In the genomic region with DNA sequence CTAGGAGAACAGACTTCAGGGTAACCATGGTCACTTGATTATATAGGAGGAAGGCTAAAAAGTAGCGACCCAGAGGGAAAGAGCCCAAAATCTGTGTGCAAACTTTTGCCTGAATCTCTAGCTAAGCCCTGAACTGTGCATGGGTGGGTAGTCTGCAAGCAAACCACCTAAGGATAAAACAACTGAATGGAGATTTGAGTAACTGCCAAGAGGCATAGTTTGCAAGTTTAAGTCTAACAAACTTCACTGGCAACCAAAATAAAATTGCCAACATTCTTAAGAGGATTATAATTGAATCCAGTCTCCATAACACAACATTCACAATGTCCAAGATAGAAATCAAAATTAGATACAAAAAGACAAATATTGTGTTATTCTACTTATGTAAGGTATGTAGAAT, we compare ENCODE assay signal across 19 cellular contexts.
DNase-seq lines count a peak whose midpoint lies in the region; ATAC-seq and TF ChIP-seq lines count a peak whose summit lies in the region.
"Had no signal": no experiment of that assay in that cellular context is flagged by ENCODE, and none has a peak within 500 bp of the region (broad histone marks: within the 10 kb centered on the region; RNA-seq: fewer than 3 reads in every experiment).

No MANE protein-coding gene starts in this region.

- ATAC-seq in right lobe of liver (no peak), left lung (no peak), psoas muscle (no peak), HG02798 (IDR thresholded peaks at IDR 0.05; ENCODE audit: poor library complexity, unreplicated experiment) (no peak)

- no peaks in the 10 kb centered on the region for H3F3A ChIP-seq in GM23248 (ENCODE audit: insufficient read depth)

- 29 to 55% methylated on average over 1 of the region's 1 CpG for WGBS in GM23248 (ENCODE audit: low coverage in 1 of 2, low lambda C conversion rate in 2 of 2, missing lambda C conversion rate in 2 of 2), 2 experiments
- no CpG with 5 or more reads among the region's 1 CpG for WGBS in right lobe of liver (ENCODE audit: insufficient coverage, low coverage, low lambda C conversion rate, missing lambda C conversion rate)
- 53 to 64% (median 61%) methylated on average over 1 of the region's 1 CpG for WGBS in psoas muscle, 3 donors

- no peak overlapping the region for H3K27ac ChIP-seq in AG04450 (ENCODE audit: low read depth, low read length)
- H3K27ac ChIP-seq in GM23248: no peak overlapping the region
- no peak overlapping the region for H3K27ac ChIP-seq in right lobe of liver
- no peak overlapping the region for H3K27ac ChIP-seq in left lung
- H3K27ac ChIP-seq in psoas muscle: no peak overlapping the region
- H3K27ac ChIP-seq: BLaER1 treated with 17β-estradiol and CSF1 and Interleukin-3, amounts not matched to agents 10 nM and 100 nM; RWPE1; SK-N-MC had no signal

- H3K36me3 ChIP-seq in GM23248 (ENCODE audit: low read depth) (no peaks in the 10 kb centered on the region), right lobe of liver (no peaks in the 10 kb centered on the region), left lung (no peaks in the 10 kb centered on the region), psoas muscle (ENCODE audit: insufficient read depth in 1 of 2, low read depth in 1 of 2) (no peaks in the 10 kb centered on the region)
- H3K36me3 ChIP-seq: BLaER1 treated with 17β-estradiol and CSF1 and Interleukin-3, amounts not matched to agents 10 nM and 100 nM had no signal

- in situ Hi-C loops in GM23248 (cut with MboI): no loop called here

- H3K9me2 ChIP-seq in GM23248 (ENCODE audit: insufficient read depth): no peaks in the 10 kb centered on the region

- H3K27me3 ChIP-seq in AG04450 (ENCODE audit: control insufficient read depth, insufficient read depth, low read length): no peaks in the 10 kb centered on the region
- H3K27me3 ChIP-seq in GM23248 (replicated peaks; ENCODE audit: insufficient read depth): no peaks in the 10 kb centered on the region
- H3K27me3 ChIP-seq in right lobe of liver: no peaks in the 10 kb centered on the region
- H3K27me3 ChIP-seq in left lung: no peaks in the 10 kb centered on the region
- no peaks in the 10 kb centered on the region for H3K27me3 ChIP-seq in psoas muscle (ENCODE audit: insufficient read depth in 3 of 3, low read length in 2 of 3)
- H3K27me3 ChIP-seq: BLaER1 treated with 17β-estradiol and CSF1 and Interleukin-3, amounts not matched to agents 10 nM and 100 nM had no signal

- DNase-seq in AG04450 (ENCODE audit: low read depth, low spot score) (peak; percentile 15), GM23248 (no peak), astrocyte of the hippocampus (ENCODE audit: low read depth, low spot score) (peak; percentile 73), fibroblast of the aortic adventitia (ENCODE audit: low read depth) (peak; percentile 4), right lobe of liver (no peak), left lung (no peak), psoas muscle (no peak)
- DNase-seq: 8988T; CD4-positive, alpha-beta memory T cell; GDM1; Kasumi-1; NCI-H187; NCI-H510A; NCI-H748 treated with DMSO at 0.1 percent for 48 hours; SHP77 treated with DMSO at 0.1 percent for 48 hours had no signal

- H3K4me3 ChIP-seq in AG04450 (ENCODE audit: low read depth, low read length): no peak overlapping the region
- no peak overlapping the region for H3K4me3 ChIP-seq in GM23248
- H3K4me3 ChIP-seq in fibroblast of the aortic adventitia (ENCODE audit: low read depth, low read length): no peak overlapping the region
- no peak overlapping the region for H3K4me3 ChIP-seq in right lobe of liver
- no peak overlapping the region for H3K4me3 ChIP-seq in left lung
- no peak overlapping the region for H3K4me3 ChIP-seq in psoas muscle
- H3K4me3 ChIP-seq: BLaER1 treated with 17β-estradiol and CSF1 and Interleukin-3, amounts not matched to agents 10 nM and 100 nM; SK-N-MC had no signal

- H2AFZ ChIP-seq in GM23248: 0 out of 2 replicates have a peak overlapping the region, but pooled peaks have one; percentile 24

- no peaks in the 10 kb centered on the region for H4K20me1 ChIP-seq in GM23248 (ENCODE audit: insufficient read depth)
- H4K20me1 ChIP-seq: BLaER1 treated with 17β-estradiol and CSF1 and Interleukin-3, amounts not matched to agents 10 nM and 100 nM had no signal

- no peaks in the 10 kb centered on the region for H3K79me2 ChIP-seq in GM23248 (ENCODE audit: insufficient read depth)

- H3K4me1 ChIP-seq in GM23248 (ENCODE audit: insufficient read depth) (peaks cover 6% of the 10 kb centered on the region; the same call in 1 of the 2 replicates), right lobe of liver (no peaks in the 10 kb centered on the region), left lung (no peaks in the 10 kb centered on the region), psoas muscle (peaks cover 3% of the 10 kb centered on the region)
- H3K4me1 ChIP-seq: BLaER1 treated with 17β-estradiol and CSF1 and Interleukin-3, amounts not matched to agents 10 nM and 100 nM had no signal

- no peak for TF ChIP-seq CTCF in AG04450 (IDR thresholded peaks at IDR 0.05; ENCODE audit: low read depth, low read length)
- TF ChIP-seq CTCF in fibroblast of the aortic adventitia (IDR thresholded peaks at IDR 0.05; ENCODE audit: insufficient read depth, low read length): no peak
- TF ChIP-seq CTCF in right lobe of liver (IDR thresholded peaks at IDR 0.05): no peak
- no peak for TF ChIP-seq CTCF in left lung (IDR thresholded peaks at IDR 0.05)
- no peak for TF ChIP-seq CTCF in psoas muscle (IDR thresholded peaks at IDR 0.05)

- intact Hi-C loops in right lobe of liver (cut with DNase I): no loop called here
- intact Hi-C loops in left lung (cut with DNase I): no loop called here
- intact Hi-C loops in psoas muscle (cut with DNase I): no loop called here

- H3K4me2 ChIP-seq in GM23248 (ENCODE audit: unreplicated experiment): no peak overlapping the region
- H3K4me2 ChIP-seq: BLaER1 treated with 17β-estradiol and CSF1 and Interleukin-3, amounts not matched to agents 10 nM and 100 nM had no signal

- TF ChIP-seq POLR2A in right lobe of liver (IDR thresholded peaks at IDR 0.05): no peak

- H3K9ac ChIP-seq in GM23248: no peak overlapping the region
- H3K9ac ChIP-seq: BLaER1 treated with 17β-estradiol and CSF1 and Interleukin-3, amounts not matched to agents 10 nM and 100 nM had no signal

- H3K9me3 ChIP-seq in AG04450 (ENCODE audit: control insufficient read depth, insufficient read depth, low read length) (peaks cover under 1% of the 10 kb centered on the region; the same call in 1 of the 2 replicates), GM23248 (ENCODE audit: low read depth) (no peaks in the 10 kb centered on the region), right lobe of liver (no peaks in the 10 kb centered on the region), left lung (no peaks in the 10 kb centered on the region), psoas muscle (no peaks in the 10 kb centered on the region)

- POLR2A ChIA-PET in AG04450 (lab: Yijun Ruan, JAX): no interaction called here

- CTCF ChIA-PET in AG04450 (lab: Charles Lee): interaction anchor here (0.5 to 1.0 kb wide), 2 partner anchors 22 to 517 kb away, joined by 3 read pairs; no protein-coding TSS in a partner anchor

Comparison
In these comparisons a context has a peak if more than half of its experiments do, and no peak if none do; other contexts are left out.
1. DNase-seq: peak in AG04450 (single experiment), astrocyte of the hippocampus (single experiment) and fibroblast of the aortic adventitia (single experiment); none in GM23248 (single experiment), right lobe of liver (0 of 3), left lung (0 of 2) and psoas muscle (0 of 2).